Comparison of ENCODE assay signal across 24 cellular contexts in genomic region chr6:23350752-23351453, GRCh38.
"Had no signal": no experiment of that assay in that cellular context is flagged by ENCODE, and none has a peak within 500 bp of the region (broad histone marks: within the 10 kb centered on the region; RNA-seq: fewer than 3 reads in every experiment).

No MANE protein-coding gene starts in this region.

- H3K36me3 ChIP-seq: esophagus squamous epithelium, heart left ventricle, left lung, upper lobe of left lung had no signal

- H3K27ac ChIP-seq: body of pancreas, esophagus squamous epithelium, heart left ventricle, left lung, upper lobe of left lung, VCaP had no signal

- DNase-seq: activated CD4-positive, alpha-beta T cell treated with anti-CD3 and anti-CD28 coated beads, Interleukin-2, amount 10 ng/mL, durations not matched to agents 24 days and 14 days; activated CD8-positive, alpha-beta memory T cell treated with anti-CD3 and anti-CD28 coated beads, Interleukin-2, amount 10 ng/mL, durations not matched to agents 7 days and 5 days; activated CD8-positive, alpha-beta T cell treated with anti-CD3 and anti-CD28 coated beads for 36 hours; activated gamma-delta T cell treated with Interleukin-2 at 50 U/mL for 16 hours; activated T-cell treated with anti-CD3 and anti-CD28 coated beads, Interleukin-2, amount 50 U/mL, for 1 hour; anterior cingulate cortex; body of pancreas; caudate nucleus; dermis blood vessel endothelial cell; effector memory CD4-positive, alpha-beta T cell; esophagus squamous epithelium; heart left ventricle; left lung; midbrain; natural killer cell; small intestine; stimulated activated CD4-positive, alpha-beta T cell treated with anti-CD3 and anti-CD28 coated beads, Interleukin-15, amount 100 ng/mL, for 24 hours; stimulated activated naive CD4-positive, alpha-beta T cell treated with Interleukin-2 at 50 U/mL for 16 hours; SW 1271; T-helper 17 cell; upper lobe of left lung had no signal

- ATAC-seq: activated CD4-positive, CD25-positive, alpha-beta regulatory T cell treated with anti-CD3 and anti-CD28 coated beads, Interleukin-2, amount 50 U/mL, for 24 hours; activated CD8-positive, alpha-beta memory T cell treated with anti-CD3 and anti-CD28 coated beads, Interleukin-2, amount 10 ng/mL, durations not matched to agents 7 days and 5 days; activated CD8-positive, alpha-beta T cell treated with anti-CD3 and anti-CD28 coated beads for 36 hours; body of pancreas; heart left ventricle; left lung; natural killer cell; sciatic nerve; T-helper 17 cell had no signal

- H3K27me3 ChIP-seq: body of pancreas, esophagus squamous epithelium, heart left ventricle, left lung, upper lobe of left lung had no signal

- H3K4me3 ChIP-seq: body of pancreas, esophagus squamous epithelium, heart left ventricle, left lung, upper lobe of left lung had no signal
